Comparison of ENCODE assay signal across 8 cellular contexts in genomic region chr4:78057600-78058560, GRCh38. TPM values are rescaled to one million over a fixed set of nuclear protein-coding genes. Genes with fewer than 3 reads are reported as not detected.
DNase-seq lines count a peak whose midpoint lies in the region; ATAC-seq and TF ChIP-seq lines count a peak whose summit lies in the region.

No MANE protein-coding gene starts in this region.

- H3K27me3 ChIP-seq in GM23248 (replicated peaks; ENCODE audit: insufficient read depth): no peaks in the 10 kb centered on the region
- no peaks in the 10 kb centered on the region for H3K27me3 ChIP-seq in Peyer's patch

- H2AFZ ChIP-seq in GM23248: peak overlapping the region; percentile 96

- no peaks in the 10 kb centered on the region for H3K9me3 Mint-ChIP-seq in brain

- in situ Hi-C loops in GM23248 (cut with MboI): loop anchor here (5.0 kb wide), 1 partner anchor 449 kb away; no protein-coding TSS in a partner anchor

- peak in 1 of 2 donors; percentile 24 for TF ChIP-seq POLR2A in Peyer's patch (IDR thresholded peaks at IDR 0.05)

- no peaks in the 10 kb centered on the region for H3K36me3 Mint-ChIP-seq in brain

- no peak for TF ChIP-seq CTCF in Peyer's patch (IDR thresholded peaks at IDR 0.05)
- no peak for TF ChIP-seq CTCF in brain (conservative IDR thresholded peaks at IDR 0.05)

- H3K27me3 Mint-ChIP-seq in brain: peaks cover 21% of the 10 kb centered on the region

- peak overlapping the region; percentile 98 for H3K4me2 ChIP-seq in GM23248 (ENCODE audit: unreplicated experiment)

- no peaks in the 10 kb centered on the region for H3F3A ChIP-seq in GM23248 (ENCODE audit: insufficient read depth)

- peaks cover 10% of the 10 kb centered on the region; the same call in 1 of the 2 replicates for H3K79me2 ChIP-seq in GM23248 (ENCODE audit: insufficient read depth)

- H4K20me1 ChIP-seq in GM23248 (ENCODE audit: insufficient read depth): no peaks in the 10 kb centered on the region

- H3K9me2 ChIP-seq in GM23248 (ENCODE audit: insufficient read depth): no peaks in the 10 kb centered on the region

- peaks cover 27% of the 10 kb centered on the region for H3K4me1 Mint-ChIP-seq in brain

- H3K36me3 ChIP-seq in GM23248 (ENCODE audit: low read depth): no peaks in the 10 kb centered on the region
- no peaks in the 10 kb centered on the region for H3K36me3 ChIP-seq in Peyer's patch

- ATAC-seq in sciatic nerve (peak; percentile 60), HG03097 (IDR thresholded peaks at IDR 0.05; ENCODE audit: low FRiP score, unreplicated experiment) (no peak)

- intact Hi-C loops in sciatic nerve (cut with DNase I): no loop called here

- H3K4me3 ChIP-seq in GM23248 (peak overlapping the region; percentile 83), Peyer's patch (peak overlapping the region; percentile 42 to 59 (median 52)), iPS-18c (ENCODE audit: insufficient read depth, low read depth, low read length) (peak overlapping the region; percentile 75)

- H3K27ac ChIP-seq in GM23248: 0 out of 2 replicates have a peak overlapping the region, but pooled peaks have one; percentile 0
- H3K27ac ChIP-seq in Peyer's patch: peak overlapping the region in 3 of 4 donors; percentile 2 to 50 (median 34)

- peak overlapping the region; percentile 90 to 97 (median 94) for H3K4me3 Mint-ChIP-seq in brain

- H3K27ac Mint-ChIP-seq in brain: peak overlapping the region; percentile 2 to 91 (median 72)

- H3K9me3 ChIP-seq in GM23248 (ENCODE audit: low read depth) (no peaks in the 10 kb centered on the region), Peyer's patch (no peaks in the 10 kb centered on the region), iPS-18c (ENCODE audit: control insufficient read depth, insufficient read depth, low read length) (no peaks in the 10 kb centered on the region)

- 1 to 2% methylated on average over 53 to 54 of the region's 56 CpGs for WGBS in GM23248 (ENCODE audit: low coverage in 1 of 2, low lambda C conversion rate in 2 of 2, missing lambda C conversion rate in 2 of 2), 2 experiments

- DNase-seq in COLO668 (lab: John Stamatoyannopoulos, UW; ENCODE audit: unreplicated experiment) (peak; percentile 70), GM23248 (peak; percentile 76), Peyer's patch (peak; percentile 18 to 70 (median 61)), sciatic nerve (ENCODE audit: low spot score) (peak; percentile 72), GOT3 (lab: John Stamatoyannopoulos, UW) (no peak)

- no peaks in the 10 kb centered on the region for H3K4me1 ChIP-seq in GM23248 (ENCODE audit: insufficient read depth)
- peaks cover 0 to 23% (median 11%) of the 10 kb centered on the region in 4 donors for H3K4me1 ChIP-seq in Peyer's patch

- peak overlapping the region; percentile 74 for H3K9ac ChIP-seq in GM23248

RNA-seq across cellular contexts. Expression of gene FRAS1, which starts 0.8 kb away (rescaled TPM):
- 19.8 and 20.0 TPM in 2 replicates for total RNA-seq in GM23248 (2014; rRNA removed; shearing (Covaris generic))
- polyA plus RNA-seq in GM23248 (2016; fragmentation: Nextera tagmentation; extraction: Ambion mirVana): 5.8 and 6.5 TPM in 2 replicates
- 1 to 10 TPM; 3.2 to 4.1 (median 3.4) TPM for total RNA-seq in Peyer's patch
- 6.3 TPM for polyA plus RNA-seq in brain (ENCODE audit: insufficient read depth, low read depth, low replicate concordance)
- 9.7 TPM for total RNA-seq in sciatic nerve
